Comparison of ENCODE assay signal across 1 cellular context in the genomic region with DNA sequence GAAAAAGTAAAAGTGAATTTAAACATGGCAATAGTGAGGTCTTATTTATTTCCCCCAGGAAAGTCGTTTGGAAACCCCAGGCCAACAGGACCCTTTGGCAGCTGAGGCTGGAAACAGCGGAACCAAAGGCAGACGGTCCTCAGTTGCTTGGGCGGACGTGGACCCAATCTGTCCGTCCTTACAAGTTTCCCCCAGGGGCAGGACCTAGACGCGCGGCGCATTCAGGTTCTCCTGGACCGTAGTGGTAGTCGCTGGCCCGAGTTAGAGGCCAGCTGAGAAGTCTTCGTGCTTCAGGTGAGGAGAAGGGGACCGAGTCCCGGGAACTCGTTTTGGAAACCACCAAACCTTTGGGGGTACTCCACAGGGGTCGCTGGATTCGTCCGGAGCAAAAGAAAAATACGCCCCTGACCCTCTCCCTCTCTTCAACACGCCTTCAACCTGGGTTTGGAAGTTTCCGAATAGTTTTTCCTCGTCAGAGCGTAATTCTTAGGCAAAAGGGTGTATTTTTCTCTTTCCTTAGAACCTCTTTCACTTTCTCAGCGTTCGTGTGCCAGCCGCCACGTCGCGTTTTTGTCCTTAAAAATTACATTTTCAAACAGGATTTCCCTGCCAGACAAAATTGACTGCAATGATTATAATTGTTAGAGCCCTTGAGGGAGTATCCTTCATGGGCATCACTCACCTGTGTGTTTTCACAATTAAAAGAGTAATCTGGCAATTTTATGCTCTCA.
TF ChIP-seq lines count a peak whose summit lies in the region.

No MANE protein-coding gene starts in this region.

TF ChIP-seq in K562, 482 proteins besides CTCF, POLR2A, EP300 and RAD21 (continued from another document and continues in another):
- TF ChIP-seq CREB1 (IDR thresholded peaks at IDR 0.05) (peak; percentile 35; the same call in 1 of the 2 replicates), CREB1 (CRISPR knock-in tag; IDR thresholded peaks at IDR 0.05) (no peak), MYC (IDR thresholded peaks at IDR 0.05; ENCODE audit: low read depth, low read length) (peak; percentile 75; the same call in 1 of the 2 replicates), MYC (CRISPR knock-in tag; IDR thresholded peaks at IDR 0.05; ENCODE audit: borderline replicate concordance, low read depth) (0 out of 2 replicates have a peak, but pooled peaks have one; percentile 45), NBN (IDR thresholded peaks at IDR 0.05; ENCODE audit: low read depth) (peak; percentile 77; the same call in 1 of the 2 replicates), ETV1 (tag; conservative IDR thresholded peaks at IDR 0.05; ENCODE audit: low read depth) (peak; percentile 44; the same call in 1 of the 2 replicates), TAF7 (tag; IDR thresholded peaks at IDR 0.05) (peak; percentile 61), EP400 (IDR thresholded peaks at IDR 0.05) (peak; percentile 76), HNRNPLL (IDR thresholded peaks at IDR 0.05; ENCODE audit: low read depth, low read length, poor library complexity, severe bottlenecking) (peak; percentile 42), ATF7 (IDR thresholded peaks at IDR 0.05) (peak; percentile 44; the same call in 1 of the 2 replicates), HLTF (IDR thresholded peaks at IDR 0.05) (peak; percentile 42; the same call in 1 of the 2 replicates), KLF1 (tag; IDR thresholded peaks at IDR 0.05) (peak; percentile 39; the same call in 1 of the 2 replicates), MEF2A (IDR thresholded peaks at IDR 0.05; ENCODE audit: control insufficient read depth, low read depth, low read length) (peak; percentile 47; the same call in 1 of the 2 replicates), PHF8 (IDR thresholded peaks at IDR 0.05; ENCODE audit: borderline replicate concordance, low read length) (peak; percentile 89), GATAD2A (IDR thresholded peaks at IDR 0.05) (peak; percentile 77; the same call in 1 of the 2 replicates), CXXC5 (CRISPR knock-in tag; IDR thresholded peaks at IDR 0.05) (peak; percentile 80), ZNF311 (CRISPR knock-in tag; IDR thresholded peaks at IDR 0.05) (no peak), BCOR (IDR thresholded peaks at IDR 0.05) (peak; percentile 51; the same call in 1 of the 2 replicates), ETV6 (IDR thresholded peaks at IDR 0.05; ENCODE audit: borderline replicate concordance in 1 of 2, low read depth in 2 of 2, low read length in 1 of 2) (no peak), ETV6 (CRISPR knock-in tag; IDR thresholded peaks at IDR 0.05; ENCODE audit: borderline replicate concordance) (no peak), MAZ (CRISPR knock-in tag; conservative IDR thresholded peaks at IDR 0.05 in 1 of 2, IDR thresholded peaks at IDR 0.05 in 1 of 2) (peak; percentile 46 to 67; a peak in 2 of 4 replicates), MTA1 (IDR thresholded peaks at IDR 0.05; ENCODE audit: borderline replicate concordance) (0 out of 2 replicates have a peak, but pooled peaks have one; percentile 13), TAL1 (IDR thresholded peaks at IDR 0.05) (no peak), SNRNP70 (optimal IDR thresholded peaks at IDR 0.05; ENCODE audit: low read depth, low read length) (no peak), NFRKB (IDR thresholded peaks at IDR 0.05; ENCODE audit: low read depth) (peak; percentile 86), POLR2AphosphoS5 (IDR thresholded peaks at IDR 0.05; ENCODE audit: control insufficient read depth, insufficient read depth, low read depth, low read length) (peak; percentile 89), CBX3 (IDR thresholded peaks at IDR 0.05; ENCODE audit: borderline replicate concordance in 1 of 2, low read length in 2 of 2) (peak; percentile 88 to 95), PML (IDR thresholded peaks at IDR 0.05; ENCODE audit: low read length) (0 out of 2 replicates have a peak, but pooled peaks have one; percentile 27), RBM17 (IDR thresholded peaks at IDR 0.05; ENCODE audit: borderline replicate concordance, low read depth, low read length) (no peak), NCOA1 (IDR thresholded peaks at IDR 0.05; ENCODE audit: low read depth) (peak; percentile 97), SAP30 (IDR thresholded peaks at IDR 0.05; ENCODE audit: borderline replicate concordance, insufficient read depth, low read depth, low read length, poor library complexity, severe bottlenecking) (peak; percentile 88), SIN3A (IDR thresholded peaks at IDR 0.05; ENCODE audit: borderline replicate concordance in 2 of 2, control insufficient read depth in 1 of 2, low read depth in 2 of 2, low read length in 2 of 2) (peak; percentile 58 to 87; a peak in 3 of 4 replicates), KLF6 (CRISPR knock-in tag; IDR thresholded peaks at IDR 0.05; ENCODE audit: borderline replicate concordance) (0 out of 2 replicates have a peak, but pooled peaks have one; percentile 3), C11orf30 (IDR thresholded peaks at IDR 0.05; ENCODE audit: low read depth) (peak; percentile 99), CBX1 (IDR thresholded peaks at IDR 0.05; ENCODE audit: low read depth) (peak; percentile 96), TBP (optimal IDR thresholded peaks at IDR 0.05; ENCODE audit: low read depth, low read length) (peak; percentile 82), ELF2 (CRISPR knock-in tag; IDR thresholded peaks at IDR 0.05) (0 out of 2 replicates have a peak, but pooled peaks have one; percentile 72), ZNF184 (CRISPR knock-in tag; IDR thresholded peaks at IDR 0.05) (no peak), MYBL2 (IDR thresholded peaks at IDR 0.05; ENCODE audit: low read depth) (peak; percentile 54; the same call in 1 of the 2 replicates), MYBL2 (CRISPR knock-in tag; IDR thresholded peaks at IDR 0.05; ENCODE audit: borderline replicate concordance) (no peak), HEY1 (CRISPR knock-in tag; IDR thresholded peaks at IDR 0.05; ENCODE audit: borderline replicate concordance) (peak; percentile 83), HSF4 (CRISPR knock-in tag; IDR thresholded peaks at IDR 0.05; ENCODE audit: borderline replicate concordance) (no peak), IRF2 (CRISPR knock-in tag; IDR thresholded peaks at IDR 0.05) (no peak), XRCC3 (IDR thresholded peaks at IDR 0.05) (no peak), BACH1 (tag; IDR thresholded peaks at IDR 0.05) (no peak; the same call in 1 of the 2 replicates), NEUROD1 (IDR thresholded peaks at IDR 0.05; ENCODE audit: borderline replicate concordance, low read depth, low read length, partially characterized antibody) (peak; percentile 90), ZNF133 (CRISPR knock-in tag; IDR thresholded peaks at IDR 0.05) (no peak), ESRRA (IDR thresholded peaks at IDR 0.05; ENCODE audit: borderline replicate concordance, low read depth) (peak; percentile 59), PPARD (CRISPR knock-in tag; IDR thresholded peaks at IDR 0.05) (no peak), MYNN (IDR thresholded peaks at IDR 0.05) (no peak), MYNN (CRISPR knock-in tag; IDR thresholded peaks at IDR 0.05) (no peak)
- TF ChIP-seq, protein P1, sequence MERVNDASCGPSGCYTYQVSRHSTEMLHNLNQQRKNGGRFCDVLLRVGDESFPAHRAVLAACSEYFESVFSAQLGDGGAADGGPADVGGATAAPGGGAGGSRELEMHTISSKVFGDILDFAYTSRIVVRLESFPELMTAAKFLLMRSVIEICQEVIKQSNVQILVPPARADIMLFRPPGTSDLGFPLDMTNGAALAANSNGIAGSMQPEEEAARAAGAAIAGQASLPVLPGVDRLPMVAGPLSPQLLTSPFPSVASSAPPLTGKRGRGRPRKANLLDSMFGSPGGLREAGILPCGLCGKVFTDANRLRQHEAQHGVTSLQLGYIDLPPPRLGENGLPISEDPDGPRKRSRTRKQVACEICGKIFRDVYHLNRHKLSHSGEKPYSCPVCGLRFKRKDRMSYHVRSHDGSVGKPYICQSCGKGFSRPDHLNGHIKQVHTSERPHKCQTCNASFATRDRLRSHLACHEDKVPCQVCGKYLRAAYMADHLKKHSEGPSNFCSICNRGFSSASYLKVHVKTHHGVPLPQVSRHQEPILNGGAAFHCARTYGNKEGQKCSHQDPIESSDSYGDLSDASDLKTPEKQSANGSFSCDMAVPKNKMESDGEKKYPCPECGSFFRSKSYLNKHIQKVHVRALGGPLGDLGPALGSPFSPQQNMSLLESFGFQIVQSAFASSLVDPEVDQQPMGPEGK (CRISPR knock-in tag; IDR thresholded peaks at IDR 0.05; ENCODE audit: borderline replicate concordance) = 0 out of 2 replicates have a peak, but pooled peaks have one; percentile 40
- TF ChIP-seq, protein P2, sequence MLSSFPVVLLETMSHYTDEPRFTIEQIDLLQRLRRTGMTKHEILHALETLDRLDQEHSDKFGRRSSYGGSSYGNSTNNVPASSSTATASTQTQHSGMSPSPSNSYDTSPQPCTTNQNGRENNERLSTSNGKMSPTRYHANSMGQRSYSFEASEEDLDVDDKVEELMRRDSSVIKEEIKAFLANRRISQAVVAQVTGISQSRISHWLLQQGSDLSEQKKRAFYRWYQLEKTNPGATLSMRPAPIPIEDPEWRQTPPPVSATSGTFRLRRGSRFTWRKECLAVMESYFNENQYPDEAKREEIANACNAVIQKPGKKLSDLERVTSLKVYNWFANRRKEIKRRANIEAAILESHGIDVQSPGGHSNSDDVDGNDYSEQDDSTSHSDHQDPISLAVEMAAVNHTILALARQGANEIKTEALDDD (IDR thresholded peaks at IDR 0.05) = 0 out of 2 replicates have a peak, but pooled peaks have one; percentile 16
- TF ChIP-seq, protein P3, sequence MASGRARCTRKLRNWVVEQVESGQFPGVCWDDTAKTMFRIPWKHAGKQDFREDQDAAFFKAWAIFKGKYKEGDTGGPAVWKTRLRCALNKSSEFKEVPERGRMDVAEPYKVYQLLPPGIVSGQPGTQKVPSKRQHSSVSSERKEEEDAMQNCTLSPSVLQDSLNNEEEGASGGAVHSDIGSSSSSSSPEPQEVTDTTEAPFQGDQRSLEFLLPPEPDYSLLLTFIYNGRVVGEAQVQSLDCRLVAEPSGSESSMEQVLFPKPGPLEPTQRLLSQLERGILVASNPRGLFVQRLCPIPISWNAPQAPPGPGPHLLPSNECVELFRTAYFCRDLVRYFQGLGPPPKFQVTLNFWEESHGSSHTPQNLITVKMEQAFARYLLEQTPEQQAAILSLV (tag; IDR thresholded peaks at IDR 0.05) = no peak
- TF ChIP-seq, protein P4, sequence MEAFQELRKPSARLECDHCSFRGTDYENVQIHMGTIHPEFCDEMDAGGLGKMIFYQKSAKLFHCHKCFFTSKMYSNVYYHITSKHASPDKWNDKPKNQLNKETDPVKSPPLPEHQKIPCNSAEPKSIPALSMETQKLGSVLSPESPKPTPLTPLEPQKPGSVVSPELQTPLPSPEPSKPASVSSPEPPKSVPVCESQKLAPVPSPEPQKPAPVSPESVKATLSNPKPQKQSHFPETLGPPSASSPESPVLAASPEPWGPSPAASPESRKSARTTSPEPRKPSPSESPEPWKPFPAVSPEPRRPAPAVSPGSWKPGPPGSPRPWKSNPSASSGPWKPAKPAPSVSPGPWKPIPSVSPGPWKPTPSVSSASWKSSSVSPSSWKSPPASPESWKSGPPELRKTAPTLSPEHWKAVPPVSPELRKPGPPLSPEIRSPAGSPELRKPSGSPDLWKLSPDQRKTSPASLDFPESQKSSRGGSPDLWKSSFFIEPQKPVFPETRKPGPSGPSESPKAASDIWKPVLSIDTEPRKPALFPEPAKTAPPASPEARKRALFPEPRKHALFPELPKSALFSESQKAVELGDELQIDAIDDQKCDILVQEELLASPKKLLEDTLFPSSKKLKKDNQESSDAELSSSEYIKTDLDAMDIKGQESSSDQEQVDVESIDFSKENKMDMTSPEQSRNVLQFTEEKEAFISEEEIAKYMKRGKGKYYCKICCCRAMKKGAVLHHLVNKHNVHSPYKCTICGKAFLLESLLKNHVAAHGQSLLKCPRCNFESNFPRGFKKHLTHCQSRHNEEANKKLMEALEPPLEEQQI (IDR thresholded peaks at IDR 0.05) = 0 out of 2 replicates have a peak, but pooled peaks have one; percentile 36
- TF ChIP-seq, protein P5, sequence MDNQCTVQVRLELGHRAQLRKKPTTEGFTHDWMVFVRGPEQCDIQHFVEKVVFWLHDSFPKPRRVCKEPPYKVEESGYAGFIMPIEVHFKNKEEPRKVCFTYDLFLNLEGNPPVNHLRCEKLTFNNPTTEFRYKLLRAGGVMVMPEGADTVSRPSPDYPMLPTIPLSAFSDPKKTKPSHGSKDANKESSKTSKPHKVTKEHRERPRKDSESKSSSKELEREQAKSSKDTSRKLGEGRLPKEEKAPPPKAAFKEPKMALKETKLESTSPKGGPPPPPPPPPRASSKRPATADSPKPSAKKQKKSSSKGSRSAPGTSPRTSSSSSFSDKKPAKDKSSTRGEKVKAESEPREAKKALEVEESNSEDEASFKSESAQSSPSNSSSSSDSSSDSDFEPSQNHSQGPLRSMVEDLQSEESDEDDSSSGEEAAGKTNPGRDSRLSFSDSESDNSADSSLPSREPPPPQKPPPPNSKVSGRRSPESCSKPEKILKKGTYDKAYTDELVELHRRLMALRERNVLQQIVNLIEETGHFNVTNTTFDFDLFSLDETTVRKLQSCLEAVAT (IDR thresholded peaks at IDR 0.05) = peak in 1 of 2 experiments; percentile 64; a peak in 1 of 4 replicates
- TF ChIP-seq, protein P6, sequence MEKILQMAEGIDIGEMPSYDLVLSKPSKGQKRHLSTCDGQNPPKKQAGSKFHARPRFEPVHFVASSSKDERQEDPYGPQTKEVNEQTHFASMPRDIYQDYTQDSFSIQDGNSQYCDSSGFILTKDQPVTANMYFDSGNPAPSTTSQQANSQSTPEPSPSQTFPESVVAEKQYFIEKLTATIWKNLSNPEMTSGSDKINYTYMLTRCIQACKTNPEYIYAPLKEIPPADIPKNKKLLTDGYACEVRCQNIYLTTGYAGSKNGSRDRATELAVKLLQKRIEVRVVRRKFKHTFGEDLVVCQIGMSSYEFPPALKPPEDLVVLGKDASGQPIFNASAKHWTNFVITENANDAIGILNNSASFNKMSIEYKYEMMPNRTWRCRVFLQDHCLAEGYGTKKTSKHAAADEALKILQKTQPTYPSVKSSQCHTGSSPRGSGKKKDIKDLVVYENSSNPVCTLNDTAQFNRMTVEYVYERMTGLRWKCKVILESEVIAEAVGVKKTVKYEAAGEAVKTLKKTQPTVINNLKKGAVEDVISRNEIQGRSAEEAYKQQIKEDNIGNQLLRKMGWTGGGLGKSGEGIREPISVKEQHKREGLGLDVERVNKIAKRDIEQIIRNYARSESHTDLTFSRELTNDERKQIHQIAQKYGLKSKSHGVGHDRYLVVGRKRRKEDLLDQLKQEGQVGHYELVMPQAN (IDR thresholded peaks at IDR 0.05; ENCODE audit: borderline replicate concordance) = peak; percentile 79; the same call in 1 of the 2 replicates
